ENCODE assay signal across 8 cellular contexts in the genomic region with DNA sequence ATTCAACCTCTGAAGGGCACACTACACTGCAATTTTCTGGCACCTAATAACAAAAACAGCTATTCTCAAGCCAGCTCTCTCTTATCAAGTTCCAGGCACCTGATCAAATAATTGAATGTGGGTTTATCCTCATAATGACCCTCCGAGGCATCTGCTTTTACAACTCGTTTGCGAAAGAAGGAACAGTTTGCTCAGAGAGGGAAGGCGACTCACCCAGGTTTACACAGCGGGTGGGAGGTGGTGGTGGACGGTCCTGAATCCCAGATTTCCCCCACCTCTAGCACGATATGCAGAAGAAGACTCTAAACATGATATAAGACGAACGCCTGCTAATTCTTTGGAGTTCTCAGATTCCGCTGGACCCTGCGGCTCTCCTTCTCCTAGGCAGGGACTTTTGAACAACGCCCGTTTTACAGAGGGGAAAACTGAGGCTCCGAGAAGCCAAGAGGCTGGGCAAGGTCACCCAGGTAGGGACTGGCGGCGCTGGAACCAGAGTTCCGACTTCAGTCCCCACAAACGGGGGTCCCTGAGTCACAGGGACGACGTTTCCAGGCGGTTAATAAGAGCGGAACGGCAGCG. TPM values are rescaled to one million over a fixed set of nuclear protein-coding genes. Genes with fewer than 3 reads are reported as not detected.
DNase-seq lines count a peak whose midpoint lies in the region; ATAC-seq, FAIRE-seq and TF ChIP-seq lines count a peak whose summit lies in the region.

No MANE protein-coding gene starts in this region.

- peaks cover 12 to 30% (median 23%) of the 10 kb centered on the region in 3 experiments for H3K36me3 Mint-ChIP-seq in H9 (ENCODE audit: insufficient read depth in 1 of 3, low read depth in 3 of 3)

- peak overlapping the region; percentile 57; the same call in 1 of the 2 replicates for H3K14ac ChIP-seq in H9 (ENCODE audit: insufficient read depth, low read length)

- H4K8ac ChIP-seq in H9 (replicated peaks; ENCODE audit: insufficient read length, low read depth, low read length) = no peak overlapping the region

- H3K23me2 ChIP-seq in H9 (ENCODE audit: insufficient read length, low read depth, low read length, poor library complexity, severe bottlenecking) = peaks cover 11% of the 10 kb centered on the region

- no peak overlapping the region for H4K5ac ChIP-seq in H9 (ENCODE audit: insufficient read length, low read depth, low read length)

- no peak overlapping the region for H4K91ac ChIP-seq in H9 (ENCODE audit: insufficient read length, low read depth, low read length)

- H2BK120ac ChIP-seq in H9 (ENCODE audit: low read depth, low read length, poor library complexity, severe bottlenecking) = no peak overlapping the region

- peaks cover 13 to 29% of the 10 kb centered on the region in 2 experiments for H3K4me1 Mint-ChIP-seq in H9

- peak overlapping the region; percentile 80 for H3K9ac ChIP-seq in H9 (ENCODE audit: extremely low read depth, insufficient read length, low read length)

- H3K27me3 Mint-ChIP-seq in H9 (ENCODE audit: low read depth) = no peaks in the 10 kb centered on the region; the same call in 1 of the 2 replicates

- H3K56ac ChIP-seq in H9 (ENCODE audit: insufficient read length, low read depth, low read length) = no peak overlapping the region

- H3K4me3 Mint-ChIP-seq in H9 = peak overlapping the region; percentile 90 to 97

- H3K18ac ChIP-seq in H9 (ENCODE audit: insufficient read length, low read depth, low read length) = peak overlapping the region; percentile 52

- H3K4me1 ChIP-seq in H9 (ENCODE audit: insufficient read depth, low read length) = no peaks in the 10 kb centered on the region

- no peak overlapping the region for H2BK15ac ChIP-seq in H9 (ENCODE audit: low read depth, low read length)

- H4K20me1 ChIP-seq in H9 (ENCODE audit: control insufficient read depth, insufficient read depth, insufficient read length) = no peaks in the 10 kb centered on the region

- no peak overlapping the region for H3T11ph ChIP-seq in H9 (ENCODE audit: low read length)

- H3K4me3 ChIP-seq in fibroblast of villous mesenchyme (ENCODE audit: low read depth, low read length) = peak overlapping the region; percentile 96
- peak overlapping the region; percentile 92 to 100 (median 100) for H3K4me3 ChIP-seq in skin epidermis

- no peak overlapping the region for H2BK12ac ChIP-seq in H9 (ENCODE audit: insufficient read length, low read depth, low read length)

- peak overlapping the region; percentile 82 for H3K4me2 ChIP-seq in H9 (ENCODE audit: insufficient read depth, insufficient read length, low read length)

- no peak overlapping the region for H2AK5ac ChIP-seq in H9 (ENCODE audit: insufficient read length, low read length)

- no peak overlapping the region for H2BK5ac ChIP-seq in H9 (ENCODE audit: insufficient read length, low read length)

- peaks cover 57% of the 10 kb centered on the region for H3K79me2 ChIP-seq in H9 (ENCODE audit: insufficient read depth, low read length)

- no peak for ATAC-seq in GM21825 (IDR thresholded peaks at IDR 0.05; ENCODE audit: unreplicated experiment)

- no peak overlapping the region for H3K27ac ChIP-seq in H9 (ENCODE audit: insufficient read length, low read depth, low read length)
- peak overlapping the region; percentile 83 for H3K27ac ChIP-seq in VCaP
- peak overlapping the region; percentile 69 to 99 (median 97) for H3K27ac ChIP-seq in skin epidermis

- no peak overlapping the region for H3K4ac ChIP-seq in H9 (ENCODE audit: low read depth, low read length)

- peak overlapping the region; percentile 40 to 86 (median 65); a peak in 6 of 7 replicates for H3K27ac Mint-ChIP-seq in H9

- H3K9me3 Mint-ChIP-seq in H9 = peaks cover 0 to 4% of the 10 kb centered on the region in 2 experiments; a peak in 1 of 5 replicates

- DNase-seq in H9 (no peak), fibroblast of villous mesenchyme (ENCODE audit: low read depth) (peak; percentile 7), NCI-H510A treated with DMSO at 0.1 percent for 48 hours (lab: John Stamatoyannopoulos, UW) (no peak), RCC 7860 (ENCODE audit: low spot score) (no peak), NCI-H2029 treated with DMSO at 0.1 percent for 48 hours (lab: John Stamatoyannopoulos, UW) (no peak)

- no CpG with 5 or more reads among the region's 24 CpGs for WGBS in H9 (ENCODE audit: extremely low coverage, insufficient read length, low lambda C conversion rate)

- TF ChIP-seq CTCF in H9 (conservative IDR thresholded peaks at IDR 0.05) (no peak), VCaP (conservative IDR thresholded peaks at IDR 0.05) (no peak), fibroblast of villous mesenchyme (IDR thresholded peaks at IDR 0.05; ENCODE audit: insufficient read depth, low read depth, low read length) (no peak)

- H3K79me1 ChIP-seq in H9 (ENCODE audit: insufficient read depth, low read depth, low read length, poor library complexity, severe bottlenecking) = peaks cover 11% of the 10 kb centered on the region

- FAIRE-seq in RCC 7860 (lab: Jason Lieb, UNC) = no peak

- H3K9me3 ChIP-seq in H9 (ENCODE audit: control insufficient read depth, low read depth, low read length) = no peaks in the 10 kb centered on the region

- no peaks in the 10 kb centered on the region for H3K27me3 ChIP-seq in H9 (ENCODE audit: insufficient read depth, low read length)

- no peak overlapping the region for H3K23ac ChIP-seq in H9 (ENCODE audit: insufficient read length, low read depth, low read length)

- H2AFZ ChIP-seq in H9 (ENCODE audit: low read length) = no peak overlapping the region

- no peak overlapping the region for H2BK20ac ChIP-seq in H9 (ENCODE audit: low read depth, low read length, poor library complexity, severe bottlenecking)

RNA-seq across cellular contexts. Expression of gene SGTA, which starts 0.6 kb away (rescaled TPM):
- 102 TPM in 2 replicates for total RNA-seq in H9 (2021)
- 44.5 and 50.9 TPM in 2 replicates for total RNA-seq in fibroblast of villous mesenchyme

RNA-seq across cellular contexts. Expression of gene THOP1, which starts 2.9 kb away (rescaled TPM):
- 150 and 153 TPM in 2 replicates for total RNA-seq in H9 (2021)
- total RNA-seq in fibroblast of villous mesenchyme = 65.7 and 72.5 TPM in 2 replicates

RNA-seq across cellular contexts. Expression of gene ZNF554, which starts 37.2 kb away (rescaled TPM):
- total RNA-seq in H9 (2021) (5.9 and 6.6 TPM in 2 replicates), fibroblast of villous mesenchyme (3.2 and 3.5 TPM in 2 replicates)

RNA-seq across cellular contexts. Expression of gene SLC39A3, which starts 42.6 kb away (rescaled TPM):
- total RNA-seq in H9 (2021) (32.4 and 33.8 TPM in 2 replicates), fibroblast of villous mesenchyme (25.9 and 37.0 TPM in 2 replicates)

RNA-seq across cellular contexts. Expression of gene ZNF555, which starts 58.8 kb away (rescaled TPM):
- total RNA-seq in H9 (2021) = 7.5 and 7.8 TPM in 2 replicates
- total RNA-seq in fibroblast of villous mesenchyme = 4.8 and 6.0 TPM in 2 replicates
